ENCODE assay signal across 8 cellular contexts in genomic region chr19:48490980-48491792, GRCh38. TPM values are rescaled to one million over a fixed set of nuclear protein-coding genes. Genes with fewer than 3 reads are reported as not detected.
A peak's percentile ranks its signal among the peaks of the same experiment; 100 is the strongest.
DNase-seq lines count a peak whose midpoint lies in the region; ATAC-seq, FAIRE-seq and TF ChIP-seq lines count a peak whose summit lies in the region.

No MANE protein-coding gene starts in this region.

- no peak overlapping the region for H2AK5ac ChIP-seq in IMR-90 (ENCODE audit: low read depth, low read length)

- intact Hi-C loops in CD4-positive, alpha-beta memory T cell (cut with micrococcal nuclease): no loop called here
- intact Hi-C loops in IMR-90 (cut with micrococcal nuclease) (no loop called here), aorta (cut with DNase I) (no loop called here)

- no peak overlapping the region for H3K56ac ChIP-seq in IMR-90 (ENCODE audit: extremely low read depth, insufficient read depth, low read length)

- dilution Hi-C loops in IMR-90 (cut with HindIII; ENCODE audit: low sequenced_read_pairs, unreplicated experiment): no loop called here

- no peak overlapping the region for H3K14ac ChIP-seq in IMR-90 (replicated peaks; ENCODE audit: low read depth, low read length)

- H3K27me3 ChIP-seq in CD4-positive, alpha-beta memory T cell (ENCODE audit: insufficient read depth, low read length): peaks cover 15% of the 10 kb centered on the region
- H3K27me3 ChIP-seq in IMR-90 (ENCODE audit: control insufficient read depth, insufficient read depth, low read length) (peaks cover 2% of the 10 kb centered on the region; the same call in 1 of the 2 replicates), WERI-Rb-1 (ENCODE audit: insufficient read depth, low read depth, severe bottlenecking) (peaks cover 7% of the 10 kb centered on the region), small intestine (ENCODE audit: control insufficient read depth in 2 of 2, insufficient read depth in 2 of 2, low read length in 2 of 2) (no peaks in the 10 kb centered on the region), aorta (ENCODE audit: control insufficient read depth in 1 of 2, insufficient read depth in 2 of 2, low read length in 1 of 2) (no peaks in the 10 kb centered on the region)

- ATAC-seq in IMR-90 (ENCODE audit: low read depth) (no peak), aorta (ENCODE audit: low FRiP score) (no peak)

- peak overlapping the region in 7 of 8 donors; percentile 6 to 77 (median 57) for H3K4me3 Mint-ChIP-seq in CD4-positive, alpha-beta memory T cell

- H3K9me1 ChIP-seq in IMR-90 (ENCODE audit: insufficient read depth, low read length): peaks cover 14% of the 10 kb centered on the region

- no peak overlapping the region for H4K91ac ChIP-seq in IMR-90 (ENCODE audit: insufficient read depth, low read depth, low read length)

- H4K20me1 ChIP-seq in IMR-90 (ENCODE audit: insufficient read depth, low read length): no peaks in the 10 kb centered on the region

- H3K9ac ChIP-seq in IMR-90 (ENCODE audit: low read depth, low read length): no peak overlapping the region

- no peak for TF ChIP-seq POLR2A in IMR-90 (IDR thresholded peaks at IDR 0.05; ENCODE audit: low read depth, low read length)

- H4K8ac ChIP-seq in IMR-90 (ENCODE audit: low read depth in 2 of 2, low read length in 2 of 2): no peak overlapping the region; a peak in 1 of 4 replicates

- H3K9me3 Mint-ChIP-seq in CD4-positive, alpha-beta memory T cell: peaks cover 0 to 2% (median 0%) of the 10 kb centered on the region in 8 donors

- no peak overlapping the region for H3K18ac ChIP-seq in IMR-90 (ENCODE audit: low read depth, low read length)

- peaks cover 40% of the 10 kb centered on the region for H3K4me1 ChIP-seq in CD4-positive, alpha-beta memory T cell (ENCODE audit: insufficient read depth, low read length)
- H3K4me1 ChIP-seq in IMR-90 (ENCODE audit: control insufficient read depth, insufficient read depth, low read length): peaks cover 12% of the 10 kb centered on the region
- H3K4me1 ChIP-seq in small intestine (ENCODE audit: control insufficient read depth in 2 of 2, insufficient read depth in 1 of 2, low read depth in 1 of 2, low read length in 1 of 2): peaks cover 0 to 11% of the 10 kb centered on the region in 2 donors
- H3K4me1 ChIP-seq in aorta (ENCODE audit: control insufficient read depth in 1 of 2, insufficient read depth in 2 of 2, low read length in 2 of 2): no peaks in the 10 kb centered on the region

- H2BK120ac ChIP-seq in IMR-90 (ENCODE audit: low read depth, low read length): no peak overlapping the region

- no peak overlapping the region for H3K27ac Mint-ChIP-seq in CD4-positive, alpha-beta memory T cell

- in situ Hi-C loops in IMR-90 (cut with MboI; ENCODE audit: low sequenced_read_pairs): no loop called here

- H3K79me1 ChIP-seq in IMR-90 (ENCODE audit: low read depth in 1 of 2, low read length in 2 of 2): peaks cover 0 to 12% of the 10 kb centered on the region in 2 experiments; a peak in 1 of 4 replicates

- no peaks in the 10 kb centered on the region for H3K9me3 ChIP-seq in CD4-positive, alpha-beta memory T cell (ENCODE audit: control insufficient read depth in 1 of 2, low read length in 2 of 2)
- H3K9me3 ChIP-seq in IMR-90 (ENCODE audit: control insufficient read depth, insufficient read depth, low read length) (no peaks in the 10 kb centered on the region), WERI-Rb-1 (ENCODE audit: severe bottlenecking) (no peaks in the 10 kb centered on the region), small intestine (ENCODE audit: control insufficient read depth, low read depth) (no peaks in the 10 kb centered on the region), aorta (ENCODE audit: control insufficient read depth, low read length) (no peaks in the 10 kb centered on the region)

- H3K27me3 Mint-ChIP-seq in CD4-positive, alpha-beta memory T cell: peaks cover 15 to 25% of the 10 kb centered on the region in 2 donors

- H3K4ac ChIP-seq in IMR-90 (ENCODE audit: low read depth, low read length): no peak overlapping the region

- TF ChIP-seq CTCF in IMR-90 (conservative IDR thresholded peaks at IDR 0.05; ENCODE audit: low read depth, low read length) (no peak), WERI-Rb-1 (IDR thresholded peaks at IDR 0.05; ENCODE audit: low read depth, low read length) (no peak), choroid plexus epithelial cell (conservative IDR thresholded peaks at IDR 0.05; ENCODE audit: low read depth, low read length) (no peak)

- CTCF ChIA-PET in CD4-positive, alpha-beta memory T cell (lab: Charles Lee; ENCODE audit: partially characterized antibody): interaction anchor here (1.4 to 5.3 kb wide), 7 partner anchors 11 to 118 kb away, joined by 5 to 132 read pairs (median 26); partner anchors contain the start of gene SPACA4
- CTCF ChIA-PET in IMR-90 (lab: Yijun Ruan, JAX): interaction anchor here (1.2 to 4.4 kb wide), 2 partner anchors 19 to 94 kb away, joined by 3 to 35 read pairs; no protein-coding TSS in a partner anchor

- H3K36me3 Mint-ChIP-seq in CD4-positive, alpha-beta memory T cell: no peaks in the 10 kb centered on the region

- BruUV-seq in IMR-90 (replicated peaks; lab: Mats Ljungman, UMichigan): no TSS peak

- H4K5ac ChIP-seq in IMR-90 (ENCODE audit: low read depth, low read length): no peak overlapping the region

- POLR2A ChIA-PET in CD4-positive, alpha-beta memory T cell (lab: Charles Lee; ENCODE audit: partially characterized antibody): interaction anchor here (2.6 kb wide), 1 partner anchor 10 kb away, joined by 12 read pairs; no protein-coding TSS in a partner anchor
- POLR2A ChIA-PET in IMR-90 (lab: Charles Lee; ENCODE audit: unreplicated experiment): no interaction called here

- H3K27ac ChIP-seq in CD4-positive, alpha-beta memory T cell (ENCODE audit: low read depth, low read length): no peak overlapping the region
- no peak overlapping the region for H3K27ac ChIP-seq in IMR-90 (ENCODE audit: insufficient read depth, low read length)
- H3K27ac ChIP-seq in WERI-Rb-1: no peak overlapping the region; the same call in 1 of the 2 replicates
- peak overlapping the region in 1 of 2 donors; percentile 0 for H3K27ac ChIP-seq in small intestine (ENCODE audit: low read depth in 1 of 2, low read length in 1 of 2)
- no peak overlapping the region for H3K27ac ChIP-seq in aorta (ENCODE audit: low read depth in 1 of 2, low read length in 2 of 2)

- H3K4me1 Mint-ChIP-seq in CD4-positive, alpha-beta memory T cell: peaks cover 12 to 44% (median 26%) of the 10 kb centered on the region in 4 donors

- no peak overlapping the region for H2AK9ac ChIP-seq in IMR-90 (replicated peaks; ENCODE audit: low read depth, low read length, poor library complexity)

- peak; percentile 37 to 75 (median 46) for DNase-seq in CD4-positive, alpha-beta memory T cell
- no peak for DNase-seq in IMR-90
- peak; percentile 70 for DNase-seq in WERI-Rb-1
- peak; percentile 41 for DNase-seq in choroid plexus epithelial cell (ENCODE audit: low read depth)
- peak; percentile 61 for DNase-seq in small intestine
- DNase-seq in A172 (ENCODE audit: low spot score): no peak
- DNase-seq in aorta: no peak
- DNase-seq in midbrain (lab: John Stamatoyannopoulos, UW): no peak

- H2BK5ac ChIP-seq in IMR-90 (ENCODE audit: low read depth, low read length, poor library complexity, severe bottlenecking): no peak overlapping the region

- FAIRE-seq in small intestine (lab: Jason Lieb, UNC): no peak

- 25% methylated on average over 3 of the region's 50 CpGs; no CpG with 5 or more reads in 1 of the 2 experiments for WGBS in IMR-90 (ENCODE audit: extremely low coverage in 2 of 2, insufficient read length in 1 of 2), 2 experiments
- WGBS in small intestine, 3 donors: 6 to 16% (median 14%) methylated on average over 33 to 50 of the region's 50 CpGs
- WGBS in aorta, 2 donors: 6 to 10% methylated on average over 36 to 50 of the region's 50 CpGs

- H2BK20ac ChIP-seq in IMR-90 (ENCODE audit: low read depth, low read length): no peak overlapping the region

- no peak for TF ChIP-seq RAD21 in IMR-90 (IDR thresholded peaks at IDR 0.05; ENCODE audit: low read length)

- H3K36me3 ChIP-seq in CD4-positive, alpha-beta memory T cell (ENCODE audit: insufficient read depth, low read length): no peaks in the 10 kb centered on the region
- H3K36me3 ChIP-seq in IMR-90 (ENCODE audit: control insufficient read depth, insufficient read depth, low read length) (no peaks in the 10 kb centered on the region), WERI-Rb-1 (no peaks in the 10 kb centered on the region), small intestine (ENCODE audit: control insufficient read depth in 2 of 2, insufficient read depth in 2 of 2, low read length in 2 of 2) (no peaks in the 10 kb centered on the region), aorta (ENCODE audit: control insufficient read depth in 1 of 2, insufficient read depth in 2 of 2, low read length in 1 of 2) (no peaks in the 10 kb centered on the region)

- H2BK15ac ChIP-seq in IMR-90 (ENCODE audit: low read depth, low read length): no peak overlapping the region

- peak overlapping the region; percentile 50 for H2AFZ ChIP-seq in IMR-90 (replicated peaks; ENCODE audit: low read length, poor library complexity)

- no peak overlapping the region for H3K4me2 ChIP-seq in IMR-90 (ENCODE audit: low read depth, low read length)

- H3K23ac ChIP-seq in IMR-90 (ENCODE audit: low read depth, low read length): no peak overlapping the region

- no peak overlapping the region for H3K4me3 ChIP-seq in CD4-positive, alpha-beta memory T cell (ENCODE audit: low read length in 2 of 2)
- H3K4me3 ChIP-seq in IMR-90 (ENCODE audit: insufficient read depth, low read depth, low read length) (no peak overlapping the region), WERI-Rb-1 (ENCODE audit: low read depth, low read length) (peak overlapping the region; percentile 41), choroid plexus epithelial cell (ENCODE audit: low read depth, low read length) (no peak overlapping the region), small intestine (ENCODE audit: low read depth in 1 of 2, low read length in 2 of 2) (no peak overlapping the region), aorta (ENCODE audit: low read length in 2 of 2) (no peak overlapping the region)

RNA-seq across cellular contexts. Expression of gene LMTK3, which starts 20.4 kb away (rescaled TPM):
- total RNA-seq in CD4-positive, alpha-beta memory T cell: 10 to 100 TPM; 18.5 to 20.6 TPM
- polyA plus RNA-seq in CD4-positive, alpha-beta memory T cell: under 1 TPM in 1 of 2 donors, not detected in 1; 0.17 TPM
- 0.18 TPM in 1 of 2 replicates, not detected in the other for total RNA-seq in IMR-90 (2012; rRNA removed)
- 0.60 and 0.87 TPM in 2 replicates for polyA plus RNA-seq in IMR-90 (2012; rRNA removed)
- polyA plus RNA-seq in IMR-90 (2012; cell fraction: cytosol; rRNA removed): 0.70 and 0.79 TPM in 2 replicates
- polyA plus RNA-seq in IMR-90 (2012; cell fraction: nucleus; rRNA removed; ENCODE audit: low replicate concordance): 2.9 and 5.0 TPM in 2 replicates
- polyA plus RNA-seq in small intestine: 1 to 10 TPM; 3.6 to 7.3 (median 6.9) TPM
- not detected in 2 replicates for total RNA-seq in A172 (2014; rRNA removed; shearing (Covaris generic))
- 1 to 10 TPM in 1 of 2 donors, under 1 TPM in 1; 0.71 to 4.2 TPM for total RNA-seq in aorta
- 1 to 10 TPM in 1 of 2 donors, under 1 TPM in 1; 0.51 to 1.3 TPM for polyA plus RNA-seq in aorta

RNA-seq across cellular contexts. Expression of gene CYTH2, which starts 22.0 kb away (rescaled TPM):
- total RNA-seq in CD4-positive, alpha-beta memory T cell: 10 to 100 TPM; 74.9 to 89.0 TPM
- polyA plus RNA-seq in CD4-positive, alpha-beta memory T cell: 10 to 100 TPM; 30.1 to 31.3 TPM
- total RNA-seq in IMR-90 (2012; rRNA removed) (35.8 and 38.3 TPM in 2 replicates), aorta (10 to 100 TPM; 56.8 to 61.2 TPM)
- polyA plus RNA-seq in IMR-90 (2012; rRNA removed) (56.1 and 62.0 TPM in 2 replicates), small intestine (10 to 100 TPM; 44.3 to 55.1 (median 54.6) TPM), aorta (10 to 100 TPM; 32.7 to 76.6 TPM)
- polyA plus RNA-seq in IMR-90 (2012; cell fraction: cytosol; rRNA removed): 49.6 and 59.9 TPM in 2 replicates
- 149 and 158 TPM in 2 replicates for polyA plus RNA-seq in IMR-90 (2012; cell fraction: nucleus; rRNA removed; ENCODE audit: low replicate concordance)
- total RNA-seq in A172 (2014; rRNA removed; shearing (Covaris generic)): 28.7 and 38.5 TPM in 2 replicates

RNA-seq across cellular contexts. Expression of gene KCNJ14, which starts 35.8 kb away (rescaled TPM):
- 1 to 10 TPM; 2.5 to 3.6 TPM for total RNA-seq in CD4-positive, alpha-beta memory T cell
- polyA plus RNA-seq in CD4-positive, alpha-beta memory T cell: under 1 TPM; 0.18 to 0.22 TPM
- total RNA-seq in IMR-90 (2012; rRNA removed) (under 0.01 and 0.18 TPM in 2 replicates), aorta (1 to 10 TPM; 1.1 TPM)
- polyA plus RNA-seq in IMR-90 (2012; rRNA removed) (0.34 and 0.39 TPM in 2 replicates), small intestine (under 1 TPM; 0.22 to 0.43 (median 0.27) TPM), aorta (under 1 TPM in 1 of 2 donors, not detected in 1; 0.36 TPM)
- polyA plus RNA-seq in IMR-90 (2012; cell fraction: cytosol; rRNA removed): 0.11 and 0.29 TPM in 2 replicates
- 2.0 and 4.1 TPM in 2 replicates for polyA plus RNA-seq in IMR-90 (2012; cell fraction: nucleus; rRNA removed; ENCODE audit: low replicate concordance)
- total RNA-seq in A172 (2014; rRNA removed; shearing (Covaris generic)): 0.36 and 0.55 TPM in 2 replicates

RNA-seq across cellular contexts. Expression of gene GRWD1, which starts 45.4 kb away (rescaled TPM):
- total RNA-seq in CD4-positive, alpha-beta memory T cell: 10 to 100 TPM; 36.2 to 39.0 TPM
- 10 to 100 TPM; 44.4 to 52.8 TPM for polyA plus RNA-seq in CD4-positive, alpha-beta memory T cell
- total RNA-seq in IMR-90 (2012; rRNA removed) (22.0 and 32.5 TPM in 2 replicates), aorta (10 to 100 TPM; 21.4 to 25.8 TPM)
- polyA plus RNA-seq in IMR-90 (2012; rRNA removed) (22.5 and 25.2 TPM in 2 replicates), small intestine (10 to 100 TPM in 1 of 3 donors, 1 to 10 TPM in 2; 5.6 to 18.4 (median 7.3) TPM), aorta (1 to 10 TPM; 7.0 to 9.0 TPM)
- polyA plus RNA-seq in IMR-90 (2012; cell fraction: cytosol; rRNA removed): 20.0 and 42.6 TPM in 2 replicates
- 13.1 and 26.6 TPM in 2 replicates for polyA plus RNA-seq in IMR-90 (2012; cell fraction: nucleus; rRNA removed; ENCODE audit: low replicate concordance)
- 38.9 and 55.4 TPM in 2 replicates for total RNA-seq in A172 (2014; rRNA removed; shearing (Covaris generic))

Comparison
In these comparisons a context has a peak if more than half of its experiments do, and no peak if none do; other contexts are left out.
1. DNase-seq: peak in CD4-positive, alpha-beta memory T cell (5 of 5), WERI-Rb-1 (single experiment), choroid plexus epithelial cell (single experiment) and small intestine (single experiment); none in IMR-90 (single experiment), A172 (single experiment), aorta (0 of 2) and midbrain (single experiment).